In the genomic region with DNA sequence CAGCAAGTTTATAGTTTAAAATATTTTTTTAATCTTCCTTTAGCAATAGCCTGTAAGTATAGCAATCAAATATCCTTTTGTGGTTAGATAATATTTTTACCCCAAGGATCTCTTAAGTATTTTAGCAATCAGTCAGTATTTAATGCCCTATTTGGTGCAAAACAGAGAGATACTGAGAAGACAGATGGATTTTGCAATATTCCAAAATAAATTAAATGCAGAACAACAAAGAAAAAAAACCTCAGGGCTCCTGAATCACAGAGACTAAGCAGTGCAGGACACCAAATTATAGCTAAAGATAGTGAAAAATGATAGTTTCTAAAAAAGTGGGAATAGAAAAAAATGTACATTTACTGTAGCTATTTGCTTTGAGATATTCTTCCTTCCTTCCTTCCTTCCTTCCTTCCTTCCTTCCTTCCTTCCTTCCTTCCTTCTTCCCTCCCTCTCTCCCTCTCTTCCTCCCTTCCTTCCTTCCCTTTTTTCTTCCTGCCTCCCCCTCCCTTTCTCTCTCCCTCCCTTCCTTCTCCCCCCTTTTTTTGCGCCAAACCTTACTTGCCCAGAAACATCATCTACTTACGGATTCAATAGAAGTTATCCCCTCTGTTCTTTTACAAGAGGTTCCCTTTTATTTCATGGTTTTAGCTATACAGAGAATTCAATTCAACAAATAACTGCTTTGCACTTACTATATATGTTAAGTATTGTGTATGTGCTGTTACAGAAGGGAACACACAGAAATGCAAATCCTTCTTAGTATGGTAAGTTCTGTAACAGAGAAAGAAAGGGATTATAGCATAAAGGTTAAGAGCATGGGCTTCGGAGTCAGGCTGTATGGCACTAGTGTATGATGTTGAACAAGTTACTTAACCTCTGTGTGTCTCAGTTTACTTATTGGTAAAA, we compare ENCODE assay signal across 31 cellular contexts.
"Had no signal": no experiment of that assay in that cellular context is flagged by ENCODE, and none has a peak within 500 bp of the region (broad histone marks: within the 10 kb centered on the region; RNA-seq: fewer than 3 reads in every experiment).

No MANE protein-coding gene starts in this region.

- H3K4me3 ChIP-seq: adrenal gland, ascending aorta, cardiac muscle cell had no signal

- H3K9me3 ChIP-seq: adrenal gland, ascending aorta had no signal

- H3K4me1 ChIP-seq: adrenal gland, ascending aorta had no signal

- DNase-seq: activated B cell treated with CpG ODN at 0.5 μM for 24 hours; activated CD4-positive, alpha-beta memory T cell treated with anti-CD3 and anti-CD28 coated beads for 36 hours; activated CD4-positive, alpha-beta T cell treated with anti-CD3 and anti-CD28 coated beads for 4 hours; activated CD4-positive, alpha-beta T cell treated with anti-CD3 and anti-CD28 coated beads, Interleukin-2, amount 10 ng/mL, durations not matched to agents 24 days and 14 days; activated CD4-positive, alpha-beta T cell treated with anti-CD3 and anti-CD28 coated beads, Interleukin-2, amount 50 U/mL, for 1 hour; activated CD4-positive, alpha-beta T cell treated with anti-CD3 and anti-CD28 coated beads, Interleukin-2, amount 50 U/mL, for 4 hours; activated CD4-positive, CD25-positive, alpha-beta regulatory T cell treated with anti-CD3 and anti-CD28 coated beads, Interleukin-2, amount 50 U/mL, for 72 hours; activated CD8-positive, alpha-beta memory T cell treated with anti-CD3 and anti-CD28 coated beads, Interleukin-2, amount 50 U/mL, for 4 hours; activated CD8-positive, alpha-beta T cell treated with anti-CD3 and anti-CD28 coated beads for 36 hours; activated effector memory CD4-positive, alpha-beta T cell treated with anti-CD3 and anti-CD28 coated beads, Interleukin-2, amount 50 U/mL, for 16 hours; activated gamma-delta T cell treated with Interleukin-2 at 50 U/mL for 16 hours; activated naive CD4-positive, alpha-beta T cell; activated naive CD4-positive, alpha-beta T cell treated with anti-CD3 and anti-CD28 coated beads for 36 hours; activated naive CD4-positive, alpha-beta T cell treated with anti-CD3 and anti-CD28 coated beads, Interleukin-2, amount 50 U/mL, for 16 hours; activated naive CD8-positive, alpha-beta T cell treated with anti-CD3 and anti-CD28 coated beads for 36 hours; activated T-cell treated with anti-CD3 and anti-CD28 coated beads for 4 hours; activated T-cell treated with anti-CD3 and anti-CD28 coated beads, Interleukin-2, amount 50 U/mL, for 1 hour; activated T-cell treated with anti-CD3 and anti-CD28 coated beads, Interleukin-2, amount 50 U/mL, for 4 hours; activated T-cell treated with anti-CD3 and anti-CD28 coated beads, Interleukin-2, amount 50 U/mL, for 72 hours; adrenal gland; amygdala; anterior cingulate cortex; caudate nucleus; cerebellar nuclear complex; T-helper 2 cell; T-helper 9 cell had no signal

- H3K27me3 ChIP-seq: adrenal gland, ascending aorta, cardiac muscle cell had no signal

- H3K36me3 ChIP-seq: adrenal gland, ascending aorta, cardiac muscle cell had no signal

- ATAC-seq: activated CD8-positive, alpha-beta T cell treated with anti-CD3 and anti-CD28 coated beads for 36 hours; activated naive CD4-positive, alpha-beta T cell treated with anti-CD3 and anti-CD28 coated beads, Interleukin-2, amount 50 U/mL, for 72 hours; activated T-cell treated with anti-CD3 and anti-CD28 coated beads, Interleukin-2, amount 50 U/mL, for 4 hours; activated T-cell treated with anti-CD3 and anti-CD28 coated beads, Interleukin-2, amount 50 U/mL, for 72 hours; activated T-helper 17 cell treated with anti-CD3 and anti-CD28 coated beads, Interleukin-2, amount 50 U/mL, for 72 hours had no signal

- H3K27ac ChIP-seq: adrenal gland, ascending aorta, cardiac muscle cell, VCaP had no signal
